Comparison of ENCODE assay signal across 11 cellular contexts in genomic region chr5:50727149-50727496, GRCh38.
DNase-seq lines count a peak whose midpoint lies in the region; ATAC-seq lines count a peak whose summit lies in the region.
"Had no signal": no experiment of that assay in that cellular context is flagged by ENCODE, and none has a peak within 500 bp of the region (broad histone marks: within the 10 kb centered on the region; RNA-seq: fewer than 3 reads in every experiment).

No MANE protein-coding gene starts in this region.

- peaks cover 6 to 24% of the 10 kb centered on the region in 2 donors for H3K36me3 Mint-ChIP-seq in CD4-positive, alpha-beta memory T cell
- H3K36me3 Mint-ChIP-seq in activated T-helper 2 cell treated with anti-CD3 and anti-CD28 coated beads, Interferon-gamma antibody, Interleukin-2, Interleukin-4, amounts not matched to agents 10 μg/mL and 5 μg/mL and 100 μg/mL, durations not matched to agents 14 hours and 24 hours and 36 hours (ENCODE audit: low read depth): peaks cover 30% of the 10 kb centered on the region

- no peaks in the 10 kb centered on the region for H3K36me3 ChIP-seq in CD4-positive, alpha-beta memory T cell (ENCODE audit: insufficient read depth, low read length)
- no peaks in the 10 kb centered on the region for H3K36me3 ChIP-seq in mesodermal cell (ENCODE audit: control insufficient read depth, insufficient read depth, low read length)
- H3K36me3 ChIP-seq: WERI-Rb-1 had no signal

- no peak overlapping the region for H3K4me3 ChIP-seq in CD4-positive, alpha-beta memory T cell (ENCODE audit: low read length in 2 of 2)
- no peak overlapping the region for H3K4me3 ChIP-seq in mesodermal cell (ENCODE audit: extremely low read depth, insufficient read depth, low read length, poor library complexity, severe bottlenecking)

- no peak overlapping the region for H3K27ac ChIP-seq in CD4-positive, alpha-beta memory T cell (ENCODE audit: low read depth, low read length)
- H3K27ac ChIP-seq in mesodermal cell (ENCODE audit: low read depth, low read length, severe bottlenecking): peak overlapping the region; percentile 46
- H3K27ac ChIP-seq: WERI-Rb-1 had no signal

- peaks cover 56 to 81% (median 66%) of the 10 kb centered on the region in 4 donors for H3K4me1 Mint-ChIP-seq in CD4-positive, alpha-beta memory T cell
- H3K4me1 Mint-ChIP-seq in activated T-helper 2 cell treated with anti-CD3 and anti-CD28 coated beads, Interferon-gamma antibody, Interleukin-2, Interleukin-4, amounts not matched to agents 10 μg/mL and 5 μg/mL and 100 μg/mL, durations not matched to agents 14 hours and 24 hours and 36 hours (ENCODE audit: low read depth): peaks cover 25% of the 10 kb centered on the region

- ATAC-seq in HG03378 (IDR thresholded peaks at IDR 0.05; ENCODE audit: unreplicated experiment) (peak; percentile 48), HG03439 (IDR thresholded peaks at IDR 0.05; ENCODE audit: unreplicated experiment) (no peak), GM19467 (IDR thresholded peaks at IDR 0.05; ENCODE audit: unreplicated experiment) (no peak)

- H3K9me3 Mint-ChIP-seq in CD4-positive, alpha-beta memory T cell: no peaks in the 10 kb centered on the region
- H3K9me3 Mint-ChIP-seq in activated T-helper 2 cell treated with anti-CD3 and anti-CD28 coated beads, Interferon-gamma antibody, Interleukin-2, Interleukin-4, amounts not matched to agents 10 μg/mL and 5 μg/mL and 100 μg/mL, durations not matched to agents 14 hours and 24 hours and 36 hours: peaks cover 11% of the 10 kb centered on the region
- H3K9me3 Mint-ChIP-seq: HFFc6 had no signal

- 80 to 96% methylated on average over 1 to 3 of the region's 5 CpGs for WGBS in mesodermal cell (ENCODE audit: insufficient coverage in 2 of 2), 2 experiments

- H3K4me1 ChIP-seq in CD4-positive, alpha-beta memory T cell (ENCODE audit: insufficient read depth, low read length): peaks cover 64% of the 10 kb centered on the region
- peaks cover 8% of the 10 kb centered on the region for H3K4me1 ChIP-seq in mesodermal cell (ENCODE audit: control insufficient read depth, insufficient read depth, low read length, poor library complexity, severe bottlenecking)

- POLR2A ChIA-PET in CD4-positive, alpha-beta memory T cell (lab: Charles Lee; ENCODE audit: partially characterized antibody): interaction anchor here (2.3 to 2.5 kb wide), 2 partner anchors 12 to 16 kb away, joined by 11 to 13 read pairs; no protein-coding TSS in a partner anchor

- no peak for DNase-seq in CD4-positive, alpha-beta memory T cell
- no peak for DNase-seq in activated T-helper 2 cell treated with anti-CD3 and anti-CD28 coated beads, Interferon-gamma antibody, Interleukin-2, Interleukin-4, amounts not matched to agents 10 μg/mL and 5 μg/mL and 100 μg/mL, durations not matched to agents 14 hours and 24 hours and 36 hours (ENCODE audit: low spot score)
- DNase-seq in HK-2 (ENCODE audit: unreplicated experiment) (no peak), SKM-1 treated with dmso at 0.1 percent for 144 hours (lab: John Stamatoyannopoulos, UW; ENCODE audit: unreplicated experiment) (no peak)
- DNase-seq: HFFc6, NCI-H1105 treated with DMSO at 0.1 percent for 48 hours, WERI-Rb-1 had no signal

- intact Hi-C loops in CD4-positive, alpha-beta memory T cell (cut with micrococcal nuclease): loop anchor here (1.0 to 2.0 kb wide), 2 partner anchors 9 to 16 kb away; no protein-coding TSS in a partner anchor
- intact Hi-C loops in activated T-helper 2 cell treated with anti-CD3 and anti-CD28 coated beads, Interferon-gamma antibody, Interleukin-2, Interleukin-4, amounts not matched to agents 10 μg/mL and 5 μg/mL and 100 μg/mL, durations not matched to agents 14 hours and 24 hours and 36 hours (cut with micrococcal nuclease): no loop called here

- no peaks in the 10 kb centered on the region for H3K27me3 Mint-ChIP-seq in CD4-positive, alpha-beta memory T cell
- no peaks in the 10 kb centered on the region for H3K27me3 Mint-ChIP-seq in activated T-helper 2 cell treated with anti-CD3 and anti-CD28 coated beads, Interferon-gamma antibody, Interleukin-2, Interleukin-4, amounts not matched to agents 10 μg/mL and 5 μg/mL and 100 μg/mL, durations not matched to agents 14 hours and 24 hours and 36 hours (ENCODE audit: low read depth)

- CTCF ChIA-PET in CD4-positive, alpha-beta memory T cell (lab: Charles Lee; ENCODE audit: partially characterized antibody): no interaction called here

- H3K27ac Mint-ChIP-seq in CD4-positive, alpha-beta memory T cell: peak overlapping the region; percentile 56 to 84 (median 75)
- peak overlapping the region; percentile 82 for H3K27ac Mint-ChIP-seq in activated T-helper 2 cell treated with anti-CD3 and anti-CD28 coated beads, Interferon-gamma antibody, Interleukin-2, Interleukin-4, amounts not matched to agents 10 μg/mL and 5 μg/mL and 100 μg/mL, durations not matched to agents 14 hours and 24 hours and 36 hours
- H3K27ac Mint-ChIP-seq: HFFc6 had no signal

- H3K27me3 ChIP-seq in CD4-positive, alpha-beta memory T cell (ENCODE audit: insufficient read depth, low read length): no peaks in the 10 kb centered on the region

- H3K9me3 ChIP-seq in CD4-positive, alpha-beta memory T cell (ENCODE audit: control insufficient read depth in 1 of 2, low read length in 2 of 2): no peaks in the 10 kb centered on the region
- H3K9me3 ChIP-seq in mesodermal cell (ENCODE audit: control insufficient read depth, low read length): no peaks in the 10 kb centered on the region

- H3K4me3 Mint-ChIP-seq in CD4-positive, alpha-beta memory T cell: peak overlapping the region in 7 of 8 donors; percentile 19 to 75 (median 52)
- H3K4me3 Mint-ChIP-seq in activated T-helper 2 cell treated with anti-CD3 and anti-CD28 coated beads, Interferon-gamma antibody, Interleukin-2, Interleukin-4, amounts not matched to agents 10 μg/mL and 5 μg/mL and 100 μg/mL, durations not matched to agents 14 hours and 24 hours and 36 hours (ENCODE audit: low read depth): no peak overlapping the region
- H3K4me3 Mint-ChIP-seq: HFFc6 had no signal
